22 cellular contexts compared by ENCODE assay signal in the genomic region with DNA sequence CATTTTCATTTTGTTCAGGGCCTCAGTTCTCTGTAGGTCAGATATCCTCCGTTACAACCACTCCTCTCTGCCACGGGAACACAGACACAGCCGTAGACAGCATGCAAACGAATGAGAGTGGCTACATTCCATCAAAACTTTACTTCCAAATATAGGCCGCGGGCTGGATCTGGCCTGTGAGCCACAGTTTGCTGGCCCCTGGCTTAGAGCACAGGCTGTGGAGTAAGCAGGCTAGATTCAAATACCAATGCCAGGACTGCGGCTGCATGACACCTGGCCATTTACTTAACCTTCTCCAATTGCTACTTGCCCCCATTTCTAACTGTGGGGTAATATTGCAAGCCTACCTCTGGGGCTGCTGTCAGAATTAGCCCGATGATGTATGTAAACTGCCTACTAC.
DNase-seq lines count a peak whose midpoint lies in the region; ATAC-seq and TF ChIP-seq lines count a peak whose summit lies in the region.
"Had no signal": no experiment of that assay in that cellular context is flagged by ENCODE, and none has a peak within 500 bp of the region (broad histone marks: within the 10 kb centered on the region; RNA-seq: fewer than 3 reads in every experiment).

No MANE protein-coding gene starts in this region.

- H3K36me3 ChIP-seq in ascending aorta: no peaks in the 10 kb centered on the region
- H3K36me3 ChIP-seq in stomach: no peaks in the 10 kb centered on the region
- H3K36me3 ChIP-seq in aorta (ENCODE audit: control insufficient read depth in 1 of 2, insufficient read depth in 2 of 2, low read length in 1 of 2): no peaks in the 10 kb centered on the region
- H3K36me3 ChIP-seq: BE2C, BLaER1 had no signal

- H3K27ac ChIP-seq in ascending aorta: peak overlapping the region; percentile 39 to 52
- H3K27ac ChIP-seq in coronary artery: peak overlapping the region; percentile 40
- H3K27ac ChIP-seq in stomach: peak overlapping the region in 3 of 5 donors; percentile 6 to 13 (median 10)
- H3K27ac ChIP-seq in aorta (ENCODE audit: low read depth in 1 of 2, low read length in 2 of 2): peak overlapping the region in 1 of 2 donors; percentile 19
- H3K27ac ChIP-seq: BLaER1 had no signal

- no peaks in the 10 kb centered on the region for H3K27me3 Mint-ChIP-seq in activated CD4-positive, alpha-beta T cell treated with anti-CD3 and anti-CD28 coated beads, Interleukin-2, amount 10 ng/mL, durations not matched to agents 24 days and 14 days
- H3K27me3 Mint-ChIP-seq: CD4-positive, alpha-beta memory T cell; CD4-positive, CD25-positive, alpha-beta regulatory T cell; CD8-positive, alpha-beta memory T cell had no signal

- H3K4me3 ChIP-seq in ascending aorta (no peak overlapping the region), coronary artery (no peak overlapping the region), stomach (no peak overlapping the region), aorta (ENCODE audit: low read length in 2 of 2) (no peak overlapping the region)
- H3K4me3 ChIP-seq: BLaER1 had no signal

- H3K27me3 ChIP-seq in ascending aorta (no peaks in the 10 kb centered on the region), stomach (no peaks in the 10 kb centered on the region), aorta (ENCODE audit: control insufficient read depth in 1 of 2, insufficient read depth in 2 of 2, low read length in 1 of 2) (no peaks in the 10 kb centered on the region)
- H3K27me3 ChIP-seq: BE2C, BLaER1 had no signal

- no peak for TF ChIP-seq POLR2A in stomach (IDR thresholded peaks at IDR 0.05)

- H3K9me3 ChIP-seq in ascending aorta: no peaks in the 10 kb centered on the region
- peaks cover 0 to 9% (median 0%) of the 10 kb centered on the region in 4 donors for H3K9me3 ChIP-seq in stomach
- H3K9me3 ChIP-seq in aorta (ENCODE audit: control insufficient read depth, low read length): no peaks in the 10 kb centered on the region
- H3K9me3 ChIP-seq: BE2C, BLaER1 had no signal

- intact Hi-C loops in ascending aorta (cut with DNase I): no loop called here
- intact Hi-C loops in stomach (cut with DNase I; ENCODE audit: low total_unique reads): no loop called here
- intact Hi-C loops in aorta (cut with DNase I): no loop called here
- intact Hi-C loops in activated CD4-positive, alpha-beta T cell treated with anti-CD3 and anti-CD28 coated beads, Interleukin-2, amount 10 ng/mL, durations not matched to agents 24 days and 14 days (cut with micrococcal nuclease): no loop called here

- peaks cover 0 to 2% of the 10 kb centered on the region in 2 donors for H3K4me1 ChIP-seq in ascending aorta
- H3K4me1 ChIP-seq in stomach: no peaks in the 10 kb centered on the region
- H3K4me1 ChIP-seq in aorta (ENCODE audit: control insufficient read depth in 1 of 2, insufficient read depth in 2 of 2, low read length in 2 of 2): peaks cover 0 to 4% of the 10 kb centered on the region in 2 donors
- H3K4me1 ChIP-seq: BE2C, BLaER1 had no signal

- no peak for TF ChIP-seq EP300 in stomach (IDR thresholded peaks at IDR 0.05)

- WGBS in stomach, 5 donors: 57 to 81% (median 64%) methylated on average over 8 of the region's 8 CpGs
- 3 to 10% methylated on average over 8 of the region's 8 CpGs for WGBS in aorta, 2 donors

- H3K9me3 Mint-ChIP-seq in activated CD4-positive, alpha-beta T cell treated with anti-CD3 and anti-CD28 coated beads, Interleukin-2, amount 10 ng/mL, durations not matched to agents 24 days and 14 days: peaks cover under 1% of the 10 kb centered on the region

- no peak for TF ChIP-seq CTCF in ascending aorta (IDR thresholded peaks at IDR 0.05)
- no peak for TF ChIP-seq CTCF in coronary artery (IDR thresholded peaks at IDR 0.05)
- no peak for TF ChIP-seq CTCF in stomach (IDR thresholded peaks at IDR 0.05)

- no peak overlapping the region for H3K4me3 Mint-ChIP-seq in activated CD4-positive, alpha-beta T cell treated with anti-CD3 and anti-CD28 coated beads, Interleukin-2, amount 10 ng/mL, durations not matched to agents 24 days and 14 days
- H3K4me3 Mint-ChIP-seq: CD14-positive monocyte; CD4-positive, alpha-beta memory T cell; CD4-positive, CD25-positive, alpha-beta regulatory T cell; CD8-positive, alpha-beta memory T cell had no signal

- H3K4me1 Mint-ChIP-seq in activated CD4-positive, alpha-beta T cell treated with anti-CD3 and anti-CD28 coated beads, Interleukin-2, amount 10 ng/mL, durations not matched to agents 24 days and 14 days: no peaks in the 10 kb centered on the region
- H3K4me1 Mint-ChIP-seq: CD14-positive monocyte; CD4-positive, alpha-beta memory T cell; CD4-positive, CD25-positive, alpha-beta regulatory T cell; CD8-positive, alpha-beta memory T cell had no signal

- ATAC-seq in aorta (ENCODE audit: low FRiP score) (peak; percentile 50), GM21367 (IDR thresholded peaks at IDR 0.05; ENCODE audit: unreplicated experiment) (no peak), GM21576 (IDR thresholded peaks at IDR 0.05; ENCODE audit: unreplicated experiment) (no peak)

- no peak overlapping the region for H3K27ac Mint-ChIP-seq in activated CD4-positive, alpha-beta T cell treated with anti-CD3 and anti-CD28 coated beads, Interleukin-2, amount 10 ng/mL, durations not matched to agents 24 days and 14 days
- H3K27ac Mint-ChIP-seq: CD14-positive monocyte; CD4-positive, alpha-beta memory T cell; CD4-positive, CD25-positive, alpha-beta regulatory T cell; CD8-positive, alpha-beta memory T cell had no signal

- DNase-seq in ascending aorta (ENCODE audit: low spot score in 2 of 2) (no peak), coronary artery (ENCODE audit: low spot score) (no peak), stomach (no peak), aorta (peak; percentile 54 to 73)
- no peak for DNase-seq in activated CD4-positive, alpha-beta T cell treated with anti-CD3 and anti-CD28 coated beads, Interleukin-2, amount 10 ng/mL, durations not matched to agents 24 days and 14 days
- no peak for DNase-seq in stimulated activated naive CD4-positive, alpha-beta T cell treated with Interleukin-2 at 50 U/mL for 16 hours (lab: John Stamatoyannopoulos, UW)
- DNase-seq: 8988T; ACHN; BE2C; C1 segment of cervical spinal cord; CD4-positive, alpha-beta memory T cell; CD4-positive, CD25-positive, alpha-beta regulatory T cell; CD8-positive, alpha-beta memory T cell; COR-L47; DMS 273 treated with DMSO at 0.1 percent for 48 hours; DMS153; DMS79 treated with DMSO at 0.1 percent for 48 hours; GF-D8 had no signal

- no peaks in the 10 kb centered on the region for H3K36me3 Mint-ChIP-seq in activated CD4-positive, alpha-beta T cell treated with anti-CD3 and anti-CD28 coated beads, Interleukin-2, amount 10 ng/mL, durations not matched to agents 24 days and 14 days (ENCODE audit: low read depth)
- H3K36me3 Mint-ChIP-seq: CD14-positive monocyte; CD4-positive, alpha-beta memory T cell; CD4-positive, CD25-positive, alpha-beta regulatory T cell; CD8-positive, alpha-beta memory T cell had no signal

Comparison
In these comparisons a context has a peak if more than half of its experiments do, and no peak if none do; other contexts are left out.
1. DNase-seq: peak in aorta (2 of 2); none in ascending aorta (0 of 2), coronary artery (single experiment), stomach (single experiment), activated CD4-positive, alpha-beta T cell treated with anti-CD3 and anti-CD28 coated beads, Interleukin-2, amount 10 ng/mL, durations not matched to agents 24 days and 14 days (single experiment) and stimulated activated naive CD4-positive, alpha-beta T cell treated with Interleukin-2 at 50 U/mL for 16 hours (single experiment).